Comparison of ENCODE assay signal across 30 cellular contexts in the genomic region with DNA sequence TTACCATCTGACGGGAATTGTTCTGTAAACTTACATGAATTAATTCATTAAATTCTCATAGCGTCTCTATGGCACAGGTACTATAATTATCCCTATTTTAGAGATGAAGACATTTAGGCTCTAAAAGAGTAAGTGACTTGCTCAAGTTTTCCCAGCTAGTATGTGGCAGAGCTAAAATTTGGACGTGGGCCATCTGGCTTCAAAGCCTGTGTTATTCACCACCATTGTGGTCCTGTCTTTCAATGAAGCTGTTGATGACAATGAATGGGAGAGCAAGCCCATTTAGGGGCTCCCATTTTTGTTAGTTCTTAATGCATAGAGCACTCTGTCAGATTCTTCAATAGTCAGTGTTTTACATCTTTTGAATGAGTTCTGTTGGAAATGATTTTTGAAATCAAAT.
"Had no signal": no experiment of that assay in that cellular context is flagged by ENCODE, and none has a peak within 500 bp of the region (broad histone marks: within the 10 kb centered on the region; RNA-seq: fewer than 3 reads in every experiment).

No MANE protein-coding gene starts in this region.

- DNase-seq: activated B cell treated with CpG ODN at 0.5 μM for 24 hours; activated CD4-positive, alpha-beta T cell treated with anti-CD3 and anti-CD28 coated beads for 48 hours; activated CD4-positive, alpha-beta T cell treated with anti-CD3 and anti-CD28 coated beads, Interleukin-2, amount 50 U/mL, for 1 hour; activated CD4-positive, alpha-beta T cell treated with anti-CD3 and anti-CD28 coated beads, Interleukin-2, amount 50 U/mL, for 48 hours; activated CD8-positive, alpha-beta memory T cell treated with anti-CD3 and anti-CD28 coated beads for 24 hours; activated CD8-positive, alpha-beta T cell treated with anti-CD3 and anti-CD28 coated beads for 36 hours; activated effector memory CD4-positive, alpha-beta T cell treated with Interleukin-2 at 50 U/mL for 16 hours; activated gamma-delta T cell treated with Interleukin-2 at 50 U/mL for 16 hours; activated naive CD4-positive, alpha-beta T cell treated with anti-CD3 and anti-CD28 coated beads, Interleukin-2, amount 50 U/mL, for 16 hours; activated naive CD4-positive, alpha-beta T cell treated with Interleukin-2 at 50 U/mL for 16 hours; activated T-cell treated with anti-CD3 and anti-CD28 coated beads, Interleukin-2, amount 50 U/mL, for 4 hours; amniotic stem cell; body of pancreas; central memory CD4-positive, alpha-beta T cell; cerebellar nuclear complex; colonic mucosa; dorsolateral prefrontal cortex; effector memory CD4-positive, alpha-beta T cell; endodermal cell; foreskin fibroblast; glutamatergic neuron; heart left ventricle; T-helper 17 cell; T1000; WERI-Rb-1 had no signal

- H3K27me3 ChIP-seq: body of pancreas, breast epithelium, cardiac muscle cell, colonic mucosa, dorsolateral prefrontal cortex, heart left ventricle had no signal

- H3K27ac ChIP-seq: body of pancreas, breast epithelium, cardiac muscle cell, colonic mucosa, dorsolateral prefrontal cortex, heart left ventricle, WERI-Rb-1 had no signal

- H3K4me3 ChIP-seq: body of pancreas, breast epithelium, cardiac muscle cell, colonic mucosa, dorsolateral prefrontal cortex, heart left ventricle had no signal

- ATAC-seq: activated CD4-positive, CD25-positive, alpha-beta regulatory T cell treated with anti-CD3 and anti-CD28 coated beads, Interleukin-2, amount 50 U/mL, for 24 hours; activated CD8-positive, alpha-beta T cell treated with anti-CD3 and anti-CD28 coated beads for 36 hours; activated T-cell treated with anti-CD3 and anti-CD28 coated beads, Interleukin-2, amount 50 U/mL, for 4 hours; activated T-helper 17 cell treated with anti-CD3 and anti-CD28 coated beads, Interleukin-2, amount 50 U/mL, for 72 hours; body of pancreas; esophagus mucosa; heart left ventricle; T-helper 17 cell had no signal

- H3K36me3 ChIP-seq: breast epithelium, cardiac muscle cell, colonic mucosa, heart left ventricle, WERI-Rb-1 had no signal
